Comparison of ENCODE assay signal across 8 cellular contexts in the genomic region with DNA sequence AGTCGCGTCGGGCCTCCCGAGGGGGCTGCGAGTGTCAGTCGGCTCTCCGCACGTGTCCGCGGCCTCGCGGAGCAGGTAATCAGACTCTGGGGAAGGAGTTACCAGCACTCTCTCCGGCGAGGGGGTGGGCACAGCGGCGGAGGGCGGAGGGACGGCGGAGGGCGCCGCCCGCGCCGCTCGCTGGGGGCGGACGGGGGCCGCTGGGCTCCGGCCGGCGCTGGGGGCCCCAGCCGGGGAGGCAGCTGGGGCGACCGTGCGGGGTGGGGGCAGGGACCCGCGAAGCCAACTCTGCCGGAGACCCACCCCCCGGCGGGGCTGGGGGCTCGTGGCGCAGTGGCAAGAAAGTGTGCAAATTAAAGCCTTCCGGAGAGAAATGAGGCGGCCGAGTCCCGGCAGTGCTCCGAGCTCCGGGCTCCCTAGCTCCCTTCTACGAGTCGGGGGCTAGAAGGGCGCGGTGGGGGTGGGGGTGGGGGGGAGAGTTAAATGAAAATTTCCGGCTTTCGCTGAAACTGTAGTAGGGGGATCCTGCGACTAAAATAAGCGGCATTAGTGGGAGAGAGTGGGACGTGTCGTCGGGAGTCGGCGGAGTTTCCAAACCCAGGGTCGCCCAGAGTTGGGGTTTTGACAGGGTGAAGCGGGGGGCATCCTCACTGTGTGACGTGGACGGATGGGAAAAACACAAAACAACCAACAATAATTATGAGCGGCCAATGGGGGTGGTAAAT. TPM values are rescaled to one million over a fixed set of nuclear protein-coding genes. Genes with fewer than 3 reads are reported as not detected.
DNase-seq lines count a peak whose midpoint lies in the region; ATAC-seq, FAIRE-seq and TF ChIP-seq lines count a peak whose summit lies in the region.

A gene (minus strand): TSS at position 85 of the 725 bp plus-strand sequence. CDS start 3,250 bp downstream, outside the sequence.

- TF ChIP-seq EP300 in GM12878 (IDR thresholded peaks at IDR 0.05; ENCODE audit: borderline replicate concordance in 1 of 2, control insufficient read depth in 1 of 2, low read depth in 2 of 2, low read length in 2 of 2): no peak

- H3K4me2 ChIP-seq in GM12878 (ENCODE audit: control insufficient read depth, insufficient read depth): peak within 1 kb of the TSS; percentile 87

- H4K20me1 ChIP-seq in GM12878 (ENCODE audit: control insufficient read depth, insufficient read depth): no peaks in the 10 kb centered on the region

- H3K4me3 ChIP-seq in CD4-positive, alpha-beta memory T cell (ENCODE audit: low read length in 2 of 2): peak within 1 kb of the TSS; percentile 39 to 89
- H3K4me3 ChIP-seq in GM12878 (peak within 1 kb of the TSS; percentile 85), iPS-18c (ENCODE audit: insufficient read depth, low read depth, low read length) (peak within 1 kb of the TSS; percentile 78), small intestine (ENCODE audit: low read depth in 1 of 2, low read length in 2 of 2) (peak within 1 kb of the TSS; percentile 64 to 86)

- FAIRE-seq in GM12878 (lab: Jason Lieb, UNC): no peak
- FAIRE-seq in small intestine (lab: Jason Lieb, UNC): no peak

- H3K4me1 ChIP-seq in CD4-positive, alpha-beta memory T cell (ENCODE audit: insufficient read depth, low read length): peaks cover 10% of the 10 kb centered on the region
- H3K4me1 ChIP-seq in GM12878 (ENCODE audit: control insufficient read depth, insufficient read depth, low read length): no peaks in the 10 kb centered on the region
- H3K4me1 ChIP-seq in small intestine (ENCODE audit: control insufficient read depth in 2 of 2, insufficient read depth in 1 of 2, low read depth in 1 of 2, low read length in 1 of 2): no peaks in the 10 kb centered on the region

- SMC1A ChIA-PET in GM12878 (lab: Charles Lee; ENCODE audit: uncharacterized antibody, unreplicated experiment): interaction anchor here (0.8 to 3.3 kb wide), 12 partner anchors 12 to 330 kb away, joined by 3 to 21 read pairs (median 4); no protein-coding TSS in a partner anchor

- peak; percentile 86 for TF ChIP-seq POLR2A in GM12878 (IDR thresholded peaks at IDR 0.05; ENCODE audit: low read depth, low read length)

- H3K9me3 ChIP-seq in CD4-positive, alpha-beta memory T cell (ENCODE audit: control insufficient read depth in 1 of 2, low read length in 2 of 2): no peaks in the 10 kb centered on the region
- H3K9me3 ChIP-seq in GM12878 (replicated peaks; ENCODE audit: control insufficient read depth, insufficient read depth, low read length) (no peaks in the 10 kb centered on the region), iPS-18c (ENCODE audit: control insufficient read depth, insufficient read depth, low read length) (no peaks in the 10 kb centered on the region), small intestine (ENCODE audit: control insufficient read depth, low read depth) (no peaks in the 10 kb centered on the region)

- H3K79me2 ChIP-seq in GM12878 (ENCODE audit: control insufficient read depth, insufficient read depth, low read length): peaks cover 43% of the 10 kb centered on the region

- intact Hi-C loops in CD4-positive, alpha-beta memory T cell (cut with micrococcal nuclease): loop anchor here (5.0 to 10.0 kb wide), 3 partner anchors 592 to 954 kb away; a partner anchor contains a TSS
- intact Hi-C loops in GM12878 (cut with micrococcal nuclease; ENCODE audit: unreplicated experiment): loop anchor here (2.0 kb wide), 2 partner anchors 14 to 68 kb away; no protein-coding TSS in a partner anchor

- H3K27ac Mint-ChIP-seq in CD4-positive, alpha-beta memory T cell: peak within 1 kb of the TSS; percentile 87 to 96 (median 93)

- under 1% methylated on average over 36 of the region's 66 CpGs for WGBS in GM12878 (ENCODE audit: insufficient coverage, insufficient replicate concordance, low lambda C conversion rate, missing lambda C conversion rate)
- 0 to 1% (median 1%) methylated on average over 51 to 66 of the region's 66 CpGs for WGBS in small intestine, 3 donors

- peaks cover 0 to 32% of the 10 kb centered on the region in 2 donors for H3K36me3 Mint-ChIP-seq in CD4-positive, alpha-beta memory T cell

- DNase-seq in CD4-positive, alpha-beta memory T cell: peak; percentile 51 to 77 (median 66)
- peak; percentile 66 for DNase-seq in HuH-7 (ENCODE audit: low spot score)
- DNase-seq in T-helper 22 cell (ENCODE audit: low read depth): peak; percentile 41
- DNase-seq in GM12878 (ENCODE audit: low read depth, low spot score): no peak
- peak; percentile 48 for DNase-seq in small intestine
- no peak for DNase-seq in NCI-H187 (lab: John Stamatoyannopoulos, UW)

- H3K9ac ChIP-seq in GM12878 (ENCODE audit: control insufficient read depth, insufficient read depth, low read length): peak within 1 kb of the TSS; percentile 83

- H3K27me3 Mint-ChIP-seq in CD4-positive, alpha-beta memory T cell: no peaks in the 10 kb centered on the region

- POLR2A ChIA-PET in CD4-positive, alpha-beta memory T cell (lab: Charles Lee; ENCODE audit: partially characterized antibody): interaction anchor here (0.6 to 2.4 kb wide), 18 partner anchors 9 to 395 kb away, joined by 3 to 11 read pairs (median 4); a partner anchor contains a TSS
- POLR2A ChIA-PET in GM12878 (lab: Charles Lee): interaction anchor here (0.6 to 2.8 kb wide), 11 partner anchors 8 to 591 kb away, joined by 3 to 9 read pairs (median 4); a partner anchor contains a TSS

- peaks cover 0 to 2% (median 0%) of the 10 kb centered on the region in 8 donors for H3K9me3 Mint-ChIP-seq in CD4-positive, alpha-beta memory T cell

- H3K4me3 Mint-ChIP-seq in CD4-positive, alpha-beta memory T cell: peak within 1 kb of the TSS; percentile 89 to 99 (median 96)

- CTCF ChIA-PET in CD4-positive, alpha-beta memory T cell (lab: Charles Lee; ENCODE audit: partially characterized antibody): interaction anchor here (0.8 kb wide), 1 partner anchor 203 kb away, joined by 3 read pairs; no protein-coding TSS in a partner anchor
- CTCF ChIA-PET in GM12878 (lab: Yijun Ruan, JAX): interaction anchor here (0.7 to 2.2 kb wide), 7 partner anchors 9 to 389 kb away, joined by 3 to 10 read pairs (median 4); a partner anchor contains a TSS

- in situ Hi-C loops in GM12878 (cut with MboI): loop anchor here (10.0 kb wide), 1 partner anchor 218 kb away; no protein-coding TSS in a partner anchor

- peak; percentile 40 for ATAC-seq in GM19463 (IDR thresholded peaks at IDR 0.05; ENCODE audit: unreplicated experiment)
- ATAC-seq in GM12878: peak; percentile 54

- peaks cover 15 to 41% (median 24%) of the 10 kb centered on the region in 4 donors for H3K4me1 Mint-ChIP-seq in CD4-positive, alpha-beta memory T cell

- H3K27ac ChIP-seq in CD4-positive, alpha-beta memory T cell (ENCODE audit: low read depth, low read length): peak within 1 kb of the TSS; percentile 68
- H3K27ac ChIP-seq in GM12878 (ENCODE audit: control insufficient read depth, insufficient read depth) (peak within 1 kb of the TSS; percentile 91), small intestine (ENCODE audit: low read depth in 1 of 2, low read length in 1 of 2) (peak within 1 kb of the TSS; percentile 38 to 94)

- H2AFZ ChIP-seq in GM12878 (ENCODE audit: control insufficient read depth, low read depth, low read length): peak within 1 kb of the TSS; percentile 80

- TF ChIP-seq CTCF in GM12878 (IDR thresholded peaks at IDR 0.05 in 2 of 3, conservative IDR thresholded peaks at IDR 0.05 in 1 of 3; ENCODE audit: control insufficient read depth in 2 of 3, extremely low read depth in 1 of 3, insufficient read depth in 1 of 3, low read depth in 3 of 3, low read length in 3 of 3): no peak

- H3K27me3 ChIP-seq in CD4-positive, alpha-beta memory T cell (ENCODE audit: insufficient read depth, low read length): no peaks in the 10 kb centered on the region
- H3K27me3 ChIP-seq in GM12878 (replicated peaks in 1 of 2; ENCODE audit: control insufficient read depth in 2 of 2, insufficient read depth in 2 of 2, low read length in 1 of 2) (no peaks in the 10 kb centered on the region), small intestine (ENCODE audit: control insufficient read depth in 2 of 2, insufficient read depth in 2 of 2, low read length in 2 of 2) (no peaks in the 10 kb centered on the region)

- no peaks in the 10 kb centered on the region for H3K36me3 ChIP-seq in CD4-positive, alpha-beta memory T cell (ENCODE audit: insufficient read depth, low read length)
- H3K36me3 ChIP-seq in GM12878 (ENCODE audit: control insufficient read depth in 2 of 2, insufficient read depth in 2 of 2, low read length in 1 of 2): no peaks in the 10 kb centered on the region; a peak in 1 of 4 replicates
- H3K36me3 ChIP-seq in small intestine (ENCODE audit: control insufficient read depth in 2 of 2, insufficient read depth in 2 of 2, low read length in 2 of 2): no peaks in the 10 kb centered on the region

- BruUV-seq in GM12878 (replicated peaks; lab: Mats Ljungman, UMichigan): no TSS peak

- TF ChIP-seq RAD21 in GM12878 (IDR thresholded peaks at IDR 0.05; ENCODE audit: insufficient read depth, low read depth, low read length): 0 out of 2 replicates have a peak, but pooled peaks have one; percentile 10

- RAD21 ChIA-PET in GM12878 (lab: Charles Lee; ENCODE audit: unreplicated experiment): interaction anchor here (0.6 to 8.3 kb wide), 25 partner anchors 13 to 308 kb away, joined by 3 to 78 read pairs (median 3); a partner anchor contains a TSS

TF ChIP-seq in GM12878, 131 proteins besides CTCF, POLR2A, EP300 and RAD21 (continues in another document):
- TF ChIP-seq MEF2B (IDR thresholded peaks at IDR 0.05; ENCODE audit: partially characterized antibody, poor library complexity, severe bottlenecking) (no peak), NR2C1 (IDR thresholded peaks at IDR 0.05) (no peak)

RNA-seq across cellular contexts. Expression of the gene that starts here (rescaled TPM):
- total RNA-seq in CD4-positive, alpha-beta memory T cell: 10 to 100 TPM; 21.2 to 23.6 TPM
- 10 to 100 TPM; 18.4 to 21.0 TPM for polyA plus RNA-seq in CD4-positive, alpha-beta memory T cell
- total RNA-seq in GM12878 (2013; cell fraction: nucleolus; rRNA removed): 302 and 310 TPM in 2 replicates
- total RNA-seq in GM12878 (2014; rRNA removed) (93.1 and 103 TPM in 2 replicates), GM12878 (2014; rRNA removed; fragmentation: Illumina TruSeq; extraction: Trizol) (75.8 and 82.5 TPM in 2 replicates), GM12878 (2021) (110 and 118 TPM in 2 replicates)
- polyA plus RNA-seq in GM12878 (2011; ENCODE audit: low read depth): 7.2 TPM
- polyA plus RNA-seq in GM12878 (2011; rRNA removed) (42.9 and 51.2 TPM in 2 replicates), GM12878 (2014; fragmentation: Illumina TruSeq; extraction: Trizol) (47.3 and 58.1 TPM in 2 replicates), GM12878 (2014; fragmentation: Nextera tagmentation; extraction: Ambion mirVana) (10 to 100 TPM in 1 of 2 experiments, 1 to 10 TPM in 1; 8.0 to 16.8 TPM), GM12878 (2014; rRNA removed) (30.1 and 30.7 TPM in 2 replicates), GM12878 (2016; fragmentation: Nextera tagmentation; extraction: Ambion mirVana) (10 to 100 TPM; 44.3 to 53.4 TPM), small intestine (10 to 100 TPM in 1 of 3 donors, 1 to 10 TPM in 2; 1.6 to 14.2 (median 2.0) TPM)
- polyA plus RNA-seq in GM12878 (2011; cell fraction: cytosol; rRNA removed): 35.1 and 36.3 TPM in 2 replicates
- polyA plus RNA-seq in GM12878 (2011; cell fraction: nucleus; rRNA removed): 48.6 and 53.0 TPM in 2 replicates
- polyA plus RNA-seq in GM12878 (2012): 11.0 and 14.3 TPM in 2 replicates
- polyA minus RNA-seq in GM12878 (2011; rRNA and poly(A)+ RNA removed): 113 and 159 TPM in 2 replicates
- 72.0 and 108 TPM in 2 replicates for polyA minus RNA-seq in GM12878 (2011; cell fraction: cytosol; rRNA and poly(A)+ RNA removed)
- polyA minus RNA-seq in GM12878 (2011; cell fraction: nucleus; rRNA and poly(A)+ RNA removed): 94.3 and 203 TPM in 2 replicates

Comparison
In these comparisons a context has a peak if more than half of its experiments do, and no peak if none do; other contexts are left out.
1. DNase-seq: peak in CD4-positive, alpha-beta memory T cell (5 of 5), HuH-7 (single experiment), T-helper 22 cell (single experiment) and small intestine (single experiment); none in GM12878 (single experiment) and NCI-H187 (0 of 2).
2. Peak in every context shown above with its lines, with median percentiles within 50 percentile points of each other: H3K27ac ChIP-seq and H3K4me3 ChIP-seq.